Comparison of ENCODE assay signal across 8 cellular contexts in the genomic region with DNA sequence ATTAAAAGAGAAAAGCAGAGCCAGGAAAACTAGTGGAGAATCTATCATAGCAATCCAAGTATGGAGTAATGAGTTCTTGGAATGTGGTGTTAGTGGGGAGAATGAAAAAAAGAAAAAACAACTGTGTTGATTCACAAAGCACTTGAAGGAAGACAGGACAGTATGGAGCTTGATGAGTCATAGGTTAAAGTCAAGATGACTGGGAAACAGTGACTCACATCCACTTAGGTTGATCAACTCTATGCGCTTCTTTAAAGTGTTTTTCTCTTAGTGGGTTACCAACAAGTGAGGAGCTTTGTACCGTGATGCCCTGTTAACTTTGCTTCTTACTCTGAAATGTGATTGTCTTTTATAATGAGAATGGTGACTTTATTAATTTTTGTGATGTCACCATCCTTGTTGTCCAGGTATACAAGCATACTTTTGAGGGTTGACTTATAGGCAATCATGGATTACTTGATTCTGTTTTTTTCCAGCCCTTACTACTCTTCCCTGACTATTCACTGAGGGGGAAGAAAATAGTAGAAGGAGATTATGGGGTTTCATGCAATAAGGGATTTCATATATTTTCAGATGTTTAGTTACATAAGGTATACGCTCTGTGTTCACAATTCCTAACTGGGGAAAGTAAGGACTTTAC. TPM values are rescaled to one million over a fixed set of nuclear protein-coding genes. Genes with fewer than 3 reads are reported as not detected.
A peak's percentile ranks its signal among the peaks of the same experiment; 100 is the strongest.
DNase-seq lines count a peak whose midpoint lies in the region; ATAC-seq and TF ChIP-seq lines count a peak whose summit lies in the region.

No MANE protein-coding gene starts in this region.

- DNase-seq in GM13977 (ENCODE audit: low spot score) (peak; percentile 6), hepatic stellate cell (ENCODE audit: low spot score) (peak; percentile 28), neuronal stem cell (ENCODE audit: low spot score) (no peak), cerebellar cortex (ENCODE audit: low spot score) (no peak)

- H3K27me3 ChIP-seq in neuronal stem cell (ENCODE audit: control insufficient read depth in 3 of 3, insufficient read depth in 3 of 3, low read depth in 1 of 3, low read length in 3 of 3) = no peaks in the 10 kb centered on the region

- H3K23ac ChIP-seq in neuronal stem cell (ENCODE audit: low read depth, low read length, poor library complexity) = no peak overlapping the region

- no peak overlapping the region for H3K27ac ChIP-seq in neuronal stem cell (replicated peaks; ENCODE audit: low read length)

- H3K14ac ChIP-seq in neuronal stem cell (ENCODE audit: low read length) = no peak overlapping the region

- no peak overlapping the region for H4K8ac ChIP-seq in neuronal stem cell (ENCODE audit: low read depth, low read length)

- H2AFZ ChIP-seq in neuronal stem cell (ENCODE audit: low read length) = no peak overlapping the region

- no peaks in the 10 kb centered on the region for H3K79me1 ChIP-seq in neuronal stem cell (ENCODE audit: low read depth, low read length)

- peak; percentile 72 for ATAC-seq in HG02852 (IDR thresholded peaks at IDR 0.05; ENCODE audit: unreplicated experiment)
- ATAC-seq in SK-N-SH treated with all-trans-retinoic acid at 6 μM for 48 hours = peak; percentile 97
- no peak for ATAC-seq in GM21526 (IDR thresholded peaks at IDR 0.05; ENCODE audit: low FRiP score, unreplicated experiment)
- no peak for ATAC-seq in GM19452 (IDR thresholded peaks at IDR 0.05; ENCODE audit: unreplicated experiment)

- H3K4me2 ChIP-seq in neuronal stem cell (ENCODE audit: insufficient read depth, low read length, poor library complexity, severe bottlenecking) = no peak overlapping the region

- H3K4ac ChIP-seq in neuronal stem cell (ENCODE audit: low read length) = no peak overlapping the region

- no peak overlapping the region for H3K9ac ChIP-seq in neuronal stem cell (ENCODE audit: low read depth, low read length, poor library complexity)

- no peak overlapping the region for H3K18ac ChIP-seq in neuronal stem cell (ENCODE audit: low read length)

- no peak overlapping the region for H2BK15ac ChIP-seq in neuronal stem cell (ENCODE audit: low read length)

- H2BK120ac ChIP-seq in neuronal stem cell (ENCODE audit: low read depth, low read length) = no peak overlapping the region

- H3K9me3 ChIP-seq in neuronal stem cell (replicated peaks in 1 of 2; ENCODE audit: control insufficient read depth in 2 of 2, insufficient read depth in 1 of 2, low read depth in 1 of 2, low read length in 2 of 2) = no peaks in the 10 kb centered on the region

- no peaks in the 10 kb centered on the region for H3K36me3 ChIP-seq in neuronal stem cell (replicated peaks in 1 of 2; ENCODE audit: control insufficient read depth in 2 of 2, insufficient read depth in 2 of 2, low read length in 2 of 2)

- H4K91ac ChIP-seq in neuronal stem cell (ENCODE audit: low read depth, low read length, poor library complexity) = no peak overlapping the region

- WGBS in neuronal stem cell (ENCODE audit: extremely low coverage in 2 of 2, insufficient read length in 2 of 2, insufficient replicate concordance in 1 of 2), 2 donors = no CpG with 5 or more reads among the region's 3 CpGs

- TF ChIP-seq CTCF in GM13977 (IDR thresholded peaks at IDR 0.05; ENCODE audit: extremely low read depth, insufficient read depth, missing control alignments) = no peak

- in situ Hi-C loops in GM13977 (cut with MboI; ENCODE audit: low pct_unique_long_range_greater_than_20kb, low sequenced_read_pairs, unreplicated experiment) = no loop called here

- H2BK12ac ChIP-seq in neuronal stem cell (ENCODE audit: low read length) = no peak overlapping the region

- no peak overlapping the region for H2BK5ac ChIP-seq in neuronal stem cell (ENCODE audit: low read length)

- no peaks in the 10 kb centered on the region for H3K4me1 ChIP-seq in neuronal stem cell (ENCODE audit: control insufficient read depth in 2 of 2, insufficient read depth in 1 of 2, low read depth in 1 of 2, low read length in 2 of 2)

- no peak overlapping the region for H2AK5ac ChIP-seq in neuronal stem cell (ENCODE audit: low read depth, low read length)

- no peak overlapping the region for H3K4me3 ChIP-seq in neuronal stem cell (ENCODE audit: low read length in 2 of 2)

TF ChIP-seq in SK-N-SH treated with all-trans-retinoic acid at 6 μM for 48 hours, 23 proteins besides CTCF, POLR2A, EP300 and RAD21:
- TF ChIP-seq ESRRG (CRISPR knock-in tag; IDR thresholded peaks at IDR 0.05) (no peak), ZNF70 (CRISPR knock-in tag; IDR thresholded peaks at IDR 0.05) (no peak), RARB (CRISPR knock-in tag; IDR thresholded peaks at IDR 0.05) (no peak), ZC3H10 (CRISPR knock-in tag; IDR thresholded peaks at IDR 0.05) (peak; percentile 82; the same call in 1 of the 2 replicates), ISL1 (CRISPR knock-in tag; IDR thresholded peaks at IDR 0.05) (peak; percentile 49), PPARA (CRISPR knock-in tag; IDR thresholded peaks at IDR 0.05; ENCODE audit: borderline replicate concordance) (no peak), TOX (CRISPR knock-in tag; IDR thresholded peaks at IDR 0.05; ENCODE audit: borderline replicate concordance) (0 out of 2 replicates have a peak, but pooled peaks have one; percentile 21), TCF4 (CRISPR knock-in tag; IDR thresholded peaks at IDR 0.05; ENCODE audit: borderline replicate concordance) (no peak), ZNF8 (CRISPR knock-in tag; IDR thresholded peaks at IDR 0.05) (no peak), CSDC2 (CRISPR knock-in tag; IDR thresholded peaks at IDR 0.05) (no peak), ZFP3 (CRISPR knock-in tag; IDR thresholded peaks at IDR 0.05) (no peak), SNAI2 (CRISPR knock-in tag; IDR thresholded peaks at IDR 0.05) (no peak), ZFP30 (CRISPR knock-in tag; IDR thresholded peaks at IDR 0.05) (no peak)
- TF ChIP-seq, protein P1, sequence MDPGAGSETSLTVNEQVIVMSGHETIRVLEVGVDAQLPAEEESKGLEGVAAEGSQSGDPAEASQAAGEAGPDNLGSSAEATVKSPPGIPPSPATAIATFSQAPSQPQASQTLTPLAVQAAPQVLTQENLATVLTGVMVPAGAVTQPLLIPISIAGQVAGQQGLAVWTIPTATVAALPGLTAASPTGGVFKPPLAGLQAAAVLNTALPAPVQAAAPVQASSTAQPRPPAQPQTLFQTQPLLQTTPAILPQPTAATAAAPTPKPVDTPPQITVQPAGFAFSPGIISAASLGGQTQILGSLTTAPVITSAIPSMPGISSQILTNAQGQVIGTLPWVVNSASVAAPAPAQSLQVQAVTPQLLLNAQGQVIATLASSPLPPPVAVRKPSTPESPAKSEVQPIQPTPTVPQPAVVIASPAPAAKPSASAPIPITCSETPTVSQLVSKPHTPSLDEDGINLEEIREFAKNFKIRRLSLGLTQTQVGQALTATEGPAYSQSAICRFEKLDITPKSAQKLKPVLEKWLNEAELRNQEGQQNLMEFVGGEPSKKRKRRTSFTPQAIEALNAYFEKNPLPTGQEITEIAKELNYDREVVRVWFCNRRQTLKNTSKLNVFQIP (CRISPR knock-in tag; IDR thresholded peaks at IDR 0.05; ENCODE audit: borderline replicate concordance, low read depth) = no peak
- TF ChIP-seq, protein P2, sequence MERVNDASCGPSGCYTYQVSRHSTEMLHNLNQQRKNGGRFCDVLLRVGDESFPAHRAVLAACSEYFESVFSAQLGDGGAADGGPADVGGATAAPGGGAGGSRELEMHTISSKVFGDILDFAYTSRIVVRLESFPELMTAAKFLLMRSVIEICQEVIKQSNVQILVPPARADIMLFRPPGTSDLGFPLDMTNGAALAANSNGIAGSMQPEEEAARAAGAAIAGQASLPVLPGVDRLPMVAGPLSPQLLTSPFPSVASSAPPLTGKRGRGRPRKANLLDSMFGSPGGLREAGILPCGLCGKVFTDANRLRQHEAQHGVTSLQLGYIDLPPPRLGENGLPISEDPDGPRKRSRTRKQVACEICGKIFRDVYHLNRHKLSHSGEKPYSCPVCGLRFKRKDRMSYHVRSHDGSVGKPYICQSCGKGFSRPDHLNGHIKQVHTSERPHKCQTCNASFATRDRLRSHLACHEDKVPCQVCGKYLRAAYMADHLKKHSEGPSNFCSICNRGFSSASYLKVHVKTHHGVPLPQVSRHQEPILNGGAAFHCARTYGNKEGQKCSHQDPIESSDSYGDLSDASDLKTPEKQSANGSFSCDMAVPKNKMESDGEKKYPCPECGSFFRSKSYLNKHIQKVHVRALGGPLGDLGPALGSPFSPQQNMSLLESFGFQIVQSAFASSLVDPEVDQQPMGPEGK (CRISPR knock-in tag; IDR thresholded peaks at IDR 0.05; ENCODE audit: borderline replicate concordance) = no peak
- TF ChIP-seq, protein P3, sequence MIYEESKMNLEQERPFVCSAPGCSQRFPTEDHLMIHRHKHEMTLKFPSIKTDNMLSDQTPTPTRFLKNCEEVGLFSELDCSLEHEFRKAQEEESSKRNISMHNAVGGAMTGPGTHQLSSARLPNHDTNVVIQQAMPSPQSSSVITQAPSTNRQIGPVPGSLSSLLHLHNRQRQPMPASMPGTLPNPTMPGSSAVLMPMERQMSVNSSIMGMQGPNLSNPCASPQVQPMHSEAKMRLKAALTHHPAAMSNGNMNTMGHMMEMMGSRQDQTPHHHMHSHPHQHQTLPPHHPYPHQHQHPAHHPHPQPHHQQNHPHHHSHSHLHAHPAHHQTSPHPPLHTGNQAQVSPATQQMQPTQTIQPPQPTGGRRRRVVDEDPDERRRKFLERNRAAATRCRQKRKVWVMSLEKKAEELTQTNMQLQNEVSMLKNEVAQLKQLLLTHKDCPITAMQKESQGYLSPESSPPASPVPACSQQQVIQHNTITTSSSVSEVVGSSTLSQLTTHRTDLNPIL (CRISPR knock-in tag; IDR thresholded peaks at IDR 0.05; ENCODE audit: low read depth) = no peak

RNA-seq across cellular contexts. Expression of a gene that starts 32.1 kb away (rescaled TPM):
- 11.9 TPM for polyA plus RNA-seq in neuronal stem cell (2013, experiment 1 of 2)
- polyA plus RNA-seq in neuronal stem cell (2013, experiment 2 of 2) = 12.3 TPM

Comparison
In these comparisons a context has a peak if more than half of its experiments do, and no peak if none do; other contexts are left out.
1. DNase-seq: peak in GM13977 (single experiment) and hepatic stellate cell (single experiment); none in neuronal stem cell (single experiment) and cerebellar cortex (single experiment).
2. ATAC-seq: peak in HG02852 (single experiment) and SK-N-SH treated with all-trans-retinoic acid at 6 μM for 48 hours (single experiment); none in GM21526 (single experiment) and GM19452 (single experiment).